13 cellular contexts compared by ENCODE assay signal in the genomic region with DNA sequence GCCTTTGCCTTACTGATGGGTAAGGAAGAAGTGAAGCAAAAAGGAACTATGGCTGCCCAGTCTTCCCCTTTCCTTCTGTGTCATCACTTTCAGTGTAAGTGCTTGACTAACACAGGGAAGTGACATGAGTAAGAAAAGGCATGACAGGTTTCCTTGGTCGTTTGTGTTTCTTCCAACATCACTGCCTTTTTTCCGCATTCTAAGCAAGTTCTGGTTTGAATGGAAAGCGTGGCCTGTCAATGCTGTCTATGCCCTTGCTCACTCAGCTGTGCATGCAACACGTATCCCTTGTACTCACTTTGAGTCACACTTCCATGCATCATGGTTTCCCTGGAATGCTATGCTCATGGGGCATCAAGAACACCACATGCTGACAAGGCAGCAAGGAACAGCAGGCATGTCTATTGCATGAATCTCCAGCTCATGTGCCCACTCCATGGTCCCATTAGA.
A peak's percentile ranks its signal among the peaks of the same experiment; 100 is the strongest.
DNase-seq lines count a peak whose midpoint lies in the region; ATAC-seq and TF ChIP-seq lines count a peak whose summit lies in the region.
"Had no signal": no experiment of that assay in that cellular context is flagged by ENCODE, and none has a peak within 500 bp of the region (broad histone marks: within the 10 kb centered on the region; RNA-seq: fewer than 3 reads in every experiment).

No MANE protein-coding gene starts in this region.

- H2AFZ ChIP-seq in OCI-LY7 (ENCODE audit: low read length): no peak overlapping the region

- H3K36me3 ChIP-seq in OCI-LY7 (ENCODE audit: insufficient read depth, low read length): no peaks in the 10 kb centered on the region
- H3K36me3 ChIP-seq: ascending aorta, WERI-Rb-1 had no signal

- H3K4me2 ChIP-seq in OCI-LY7 (ENCODE audit: low read length): no peak overlapping the region

- POLR2A ChIA-PET in OCI-LY7 (lab: Charles Lee): no interaction called here

- H3K4me3 ChIP-seq in OCI-LY7 (ENCODE audit: low read depth, low read length, poor library complexity, severe bottlenecking): no peak overlapping the region
- H3K4me3 ChIP-seq: ascending aorta had no signal

- H3K27ac ChIP-seq in OCI-LY7 (ENCODE audit: low read depth, low read length, poor library complexity, severe bottlenecking): no peak overlapping the region
- H3K27ac ChIP-seq: ascending aorta, WERI-Rb-1 had no signal

- H3K9me2 ChIP-seq in OCI-LY7 (ENCODE audit: insufficient read depth, low read length): no peaks in the 10 kb centered on the region

- H3K79me2 ChIP-seq in OCI-LY7 (ENCODE audit: insufficient read depth, low read depth, low read length): no peaks in the 10 kb centered on the region

- BruUV-seq in OCI-LY7 (replicated peaks; lab: Mats Ljungman, UMichigan): no TSS peak

- no peak for TF ChIP-seq CTCF in OCI-LY7 (conservative IDR thresholded peaks at IDR 0.05; ENCODE audit: low read length)

- CTCF ChIA-PET in OCI-LY7 (lab: Charles Lee; ENCODE audit: unreplicated experiment): no interaction called here

- intact Hi-C loops in left cardiac atrium (cut with DNase I): no loop called here
- intact Hi-C loops in OCI-LY7 (cut with micrococcal nuclease; ENCODE audit: unreplicated experiment): no loop called here

- peak; percentile 82 for DNase-seq in HK-2 (ENCODE audit: unreplicated experiment)
- peak; percentile 58 for DNase-seq in RKO (ENCODE audit: low spot score)
- no peak for DNase-seq in left cardiac atrium
- peak; percentile 44 for DNase-seq in putamen (ENCODE audit: low spot score)
- DNase-seq in 8988T: no peak
- DNase-seq in OCI-LY7 (ENCODE audit: low spot score): no peak
- DNase-seq: activated T-cell treated with anti-CD3 and anti-CD28 coated beads, Interleukin-2, amount 50 U/mL, for 1 hour; KG1; naive B cell; WERI-Rb-1 had no signal

- H3K9me3 ChIP-seq in OCI-LY7 (ENCODE audit: low read length): no peaks in the 10 kb centered on the region
- H3K9me3 ChIP-seq: ascending aorta, Caco-2 had no signal

- ATAC-seq in left cardiac atrium (peak; percentile 50 to 76), GM18907 (IDR thresholded peaks at IDR 0.05; ENCODE audit: unreplicated experiment) (no peak)

- H3K4me1 ChIP-seq in OCI-LY7 (ENCODE audit: insufficient read depth, low read length, poor library complexity, severe bottlenecking): no peaks in the 10 kb centered on the region
- H3K4me1 ChIP-seq: Caco-2 had no signal

- H4K20me1 ChIP-seq in OCI-LY7 (ENCODE audit: insufficient read depth, low read length): no peaks in the 10 kb centered on the region

Comparison
In these comparisons a context has a peak if more than half of its experiments do, and no peak if none do; other contexts are left out.
1. DNase-seq: peak in HK-2 (single experiment), RKO (single experiment) and putamen (single experiment); none in left cardiac atrium (single experiment), 8988T (single experiment) and OCI-LY7 (single experiment).